Comparison of ENCODE assay signal across 13 cellular contexts in the genomic region with DNA sequence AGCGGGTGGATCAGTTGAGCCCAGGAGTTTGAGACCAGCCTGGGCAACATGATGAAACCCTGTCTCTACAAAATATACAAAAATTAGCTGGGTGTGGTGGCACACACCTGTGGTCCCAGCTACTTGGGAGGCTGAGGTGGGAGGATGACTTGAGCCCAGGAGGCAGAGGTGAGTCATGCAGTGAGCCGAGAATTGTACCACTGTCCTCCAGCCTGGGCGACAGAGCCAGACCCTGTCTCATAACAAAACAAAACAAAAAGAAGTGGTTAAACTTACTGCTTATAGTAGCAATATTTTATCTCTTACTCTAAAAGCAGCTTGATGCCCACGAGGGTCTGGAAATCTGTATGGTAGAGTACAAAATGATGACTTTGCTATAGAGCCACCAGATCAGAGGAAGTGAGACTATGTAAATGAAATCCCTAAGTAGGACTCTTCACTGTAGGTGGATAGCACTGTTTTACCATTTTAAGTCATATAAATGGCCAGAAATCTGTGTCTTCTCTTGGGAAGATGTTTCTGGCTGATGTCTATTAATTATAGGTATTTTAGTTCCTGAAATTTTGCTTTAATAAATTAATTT.
"Had no signal": no experiment of that assay in that cellular context is flagged by ENCODE, and none has a peak within 500 bp of the region (broad histone marks: within the 10 kb centered on the region; RNA-seq: fewer than 3 reads in every experiment).

No MANE protein-coding gene starts in this region.

- H3K4me1 ChIP-seq: body of pancreas had no signal

- H3K27ac Mint-ChIP-seq: activated B cell treated with CpG ODN at 0.5 μM for 24 hours; activated T-helper 2 cell treated with anti-CD3 and anti-CD28 coated beads, Interferon-gamma antibody, Interleukin-2, Interleukin-4, amounts not matched to agents 10 μg/mL and 5 μg/mL and 100 μg/mL, durations not matched to agents 14 hours and 24 hours and 36 hours; T-helper 1 cell treated with Interleukin-12 subunit alpha and Interleukin-12 subunit beta and Interleukin-4 antibody, amounts not matched to agents 30 μg/mL and 1 μg/mL, for 36 hours had no signal

- H3K4me3 ChIP-seq: body of pancreas, pancreas, tibial nerve had no signal

- ATAC-seq: body of pancreas, pancreas had no signal

- H3K27me3 Mint-ChIP-seq: activated B cell treated with CpG ODN at 0.5 μM for 24 hours; central memory CD8-positive, alpha-beta T cell had no signal

- H3K27me3 ChIP-seq: body of pancreas, pancreas, tibial nerve had no signal

- DNase-seq: activated B cell treated with CpG ODN at 0.5 μM for 24 hours; activated naive CD4-positive, alpha-beta T cell treated with anti-CD3 and anti-CD28 coated beads, Interleukin-2, amount 50 U/mL, for 16 hours; body of pancreas; effector memory CD4-positive, alpha-beta T cell; erythroblast; hippocampal formation; kidney glomerular epithelial cell; pancreas; retina had no signal

- H3K4me1 Mint-ChIP-seq: activated B cell treated with CpG ODN at 0.5 μM for 24 hours had no signal

- H3K9me3 ChIP-seq: body of pancreas, pancreas, tibial nerve had no signal

- H3K27ac ChIP-seq: body of pancreas, pancreas, tibial nerve had no signal

- H3K4me3 Mint-ChIP-seq: activated B cell treated with CpG ODN at 0.5 μM for 24 hours; central memory CD8-positive, alpha-beta T cell; T-helper 1 cell treated with Interleukin-12 subunit alpha and Interleukin-12 subunit beta and Interleukin-4 antibody, amounts not matched to agents 30 μg/mL and 1 μg/mL, for 36 hours had no signal

- H3K9me3 Mint-ChIP-seq: activated B cell treated with CpG ODN at 0.5 μM for 24 hours; central memory CD8-positive, alpha-beta T cell; T-helper 1 cell treated with Interleukin-12 subunit alpha and Interleukin-12 subunit beta and Interleukin-4 antibody, amounts not matched to agents 30 μg/mL and 1 μg/mL, for 36 hours had no signal
